Comparison of ENCODE assay signal across 8 cellular contexts in genomic region chr15:23642413-23643044, GRCh38. TPM values are rescaled to one million over a fixed set of nuclear protein-coding genes. Genes with fewer than 3 reads are reported as not detected.
A peak's percentile ranks its signal among the peaks of the same experiment; 100 is the strongest.
DNase-seq lines count a peak whose midpoint lies in the region; ATAC-seq and TF ChIP-seq lines count a peak whose summit lies in the region.

No MANE protein-coding gene starts in this region.

- DNase-seq in DMS 273 treated with DMSO at 0.1 percent for 48 hours (lab: John Stamatoyannopoulos, UW) (peak; percentile 10), NCI-H524 (lab: John Stamatoyannopoulos, UW) (peak; percentile 71 to 84), activated T-cell treated with anti-CD3 and anti-CD28 coated beads for 1 hour (ENCODE audit: low read depth) (peak; percentile 6), foreskin keratinocyte (peak in 1 of 2 donors; percentile 10), non-pigmented ciliary epithelial cell (ENCODE audit: low read depth) (peak; percentile 6)

- H3K4me1 ChIP-seq in foreskin keratinocyte, result no peaks in the 10 kb centered on the region

- peak; percentile 67 for TF ChIP-seq CTCF in foreskin keratinocyte (conservative IDR thresholded peaks at IDR 0.05)

- H3K27me3 ChIP-seq in foreskin keratinocyte, result no peaks in the 10 kb centered on the region

- ATAC-seq in HG02642 (IDR thresholded peaks at IDR 0.05; ENCODE audit: poor library complexity, unreplicated experiment), result peak; percentile 75
- ATAC-seq in foreskin keratinocyte, result peak; percentile 53
- no peak for ATAC-seq in GM21576 (IDR thresholded peaks at IDR 0.05; ENCODE audit: unreplicated experiment)
- no peak for ATAC-seq in HG03442 (IDR thresholded peaks at IDR 0.05; ENCODE audit: unreplicated experiment)

- H3K27ac ChIP-seq in foreskin keratinocyte, result no peak overlapping the region

RNA-seq across cellular contexts. Expression of gene MAGEL2, which starts 5.1 kb away (rescaled TPM):
- total RNA-seq in foreskin keratinocyte, result not detected in 2 replicates
- not detected in 2 replicates for polyA plus RNA-seq in foreskin keratinocyte

RNA-seq across cellular contexts. Expression of gene NDN, which starts 44.6 kb away (rescaled TPM):
- 5.7 and 7.5 TPM in 2 replicates for total RNA-seq in foreskin keratinocyte
- 5.9 and 7.8 TPM in 2 replicates for polyA plus RNA-seq in foreskin keratinocyte

Comparison
In these comparisons a context has a peak if more than half of its experiments do, and no peak if none do; other contexts are left out.
1. ATAC-seq: peak in HG02642 (single experiment) and foreskin keratinocyte (single experiment); none in GM21576 (single experiment) and HG03442 (single experiment).